In the genomic region with DNA sequence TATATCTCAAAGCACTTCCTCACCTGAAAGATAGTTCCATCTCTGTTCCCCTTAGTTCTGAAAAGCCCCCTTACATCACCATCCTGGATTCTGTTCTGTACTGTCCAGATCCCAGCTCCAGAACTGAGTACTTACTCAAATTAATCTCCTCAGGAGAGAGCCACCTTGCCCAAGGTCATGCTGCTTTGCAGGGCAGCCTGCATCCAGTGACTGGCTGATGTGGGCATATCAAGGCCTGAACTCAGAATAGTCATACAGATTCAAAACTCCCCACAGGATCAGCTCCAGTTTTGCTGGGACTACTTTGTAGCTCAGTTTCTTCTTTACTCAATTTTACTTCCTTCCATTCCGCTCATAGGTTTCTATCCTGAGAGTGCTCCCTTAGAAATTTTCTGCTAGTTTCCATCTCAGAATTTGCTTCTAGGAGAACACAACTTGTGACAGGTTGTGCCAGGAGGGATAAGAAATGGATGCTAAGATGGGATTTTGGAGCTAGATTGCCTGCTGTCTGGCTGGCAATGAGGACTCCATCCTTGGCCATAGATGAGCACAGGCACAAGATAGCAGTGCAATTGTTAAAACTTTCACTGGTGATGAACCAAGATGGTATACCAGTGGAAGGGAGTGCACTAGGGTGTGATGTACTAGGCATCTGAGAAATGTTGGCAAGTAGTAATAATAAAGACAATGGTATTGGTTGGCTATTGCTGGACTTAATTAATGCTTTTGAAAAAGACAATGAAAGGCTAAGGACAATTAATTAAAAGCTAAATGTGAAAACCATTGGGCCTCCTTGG, we compare ENCODE assay signal across 2 cellular contexts.
A peak's percentile ranks its signal among the peaks of the same experiment; 100 is the strongest.
TF ChIP-seq lines count a peak whose summit lies in the region.

No MANE protein-coding gene starts in this region.

TF ChIP-seq in GM12891, 5 proteins besides CTCF, POLR2A, EP300 and RAD21:
- peak; percentile 68 for TF ChIP-seq POLR2AphosphoS5 (IDR thresholded peaks at IDR 0.05; ENCODE audit: low read depth, low read length)
- TF ChIP-seq POU2F2 (IDR thresholded peaks at IDR 0.05; ENCODE audit: low read depth, low read length) = no peak
- TF ChIP-seq TAF1 (IDR thresholded peaks at IDR 0.05; ENCODE audit: low read depth, low read length) = no peak

TF ChIP-seq in GM12878, 131 proteins besides CTCF, POLR2A, EP300 and RAD21:
- TF ChIP-seq ASH2L (IDR thresholded peaks at IDR 0.05; ENCODE audit: borderline replicate concordance, low read depth) (no peak), PML (IDR thresholded peaks at IDR 0.05; ENCODE audit: low read length) (peak; percentile 47), ZNF384 (IDR thresholded peaks at IDR 0.05; ENCODE audit: borderline replicate concordance, low read depth, low read length) (no peak), FOXM1 (IDR thresholded peaks at IDR 0.05; ENCODE audit: low read depth, low read length) (no peak), RB1 (IDR thresholded peaks at IDR 0.05; ENCODE audit: borderline replicate concordance) (no peak), FOXK2 (IDR thresholded peaks at IDR 0.05) (no peak), POLR2AphosphoS5 (IDR thresholded peaks at IDR 0.05; ENCODE audit: low read length) (peak; percentile 91), ZSCAN29 (IDR thresholded peaks at IDR 0.05) (no peak), IKZF2 (IDR thresholded peaks at IDR 0.05) (no peak), ZNF24 (IDR thresholded peaks at IDR 0.05) (no peak), MEF2B (IDR thresholded peaks at IDR 0.05; ENCODE audit: partially characterized antibody, poor library complexity, severe bottlenecking) (no peak), POLR2AphosphoS2 (IDR thresholded peaks at IDR 0.05; ENCODE audit: low read depth, low read length) (no peak; the same call in 1 of the 2 replicates), SMC3 (IDR thresholded peaks at IDR 0.05; ENCODE audit: borderline replicate concordance, low read length) (peak; percentile 9; the same call in 1 of the 2 replicates), PAX8 (IDR thresholded peaks at IDR 0.05) (no peak), MTA3 (IDR thresholded peaks at IDR 0.05; ENCODE audit: borderline replicate concordance, low read length) (no peak), ZZZ3 (IDR thresholded peaks at IDR 0.05; ENCODE audit: control insufficient read depth, insufficient read length, low read depth) (no peak), ETV6 (conservative IDR thresholded peaks at IDR 0.05 in 1 of 2, IDR thresholded peaks at IDR 0.05 in 1 of 2; ENCODE audit: borderline replicate concordance in 1 of 2, low read depth in 1 of 2) (no peak), ZBED1 (IDR thresholded peaks at IDR 0.05; ENCODE audit: borderline replicate concordance) (peak; percentile 67; the same call in 1 of the 2 replicates), WRNIP1 (IDR thresholded peaks at IDR 0.05; ENCODE audit: borderline replicate concordance, low read depth, low read length) (no peak), CREB1 (IDR thresholded peaks at IDR 0.05; ENCODE audit: low read depth) (no peak), SIX5 (IDR thresholded peaks at IDR 0.05; ENCODE audit: low read depth, low read length, severe bottlenecking) (no peak), HDAC6 (IDR thresholded peaks at IDR 0.05; ENCODE audit: unreplicated experiment) (peak; percentile 19), YBX1 (IDR thresholded peaks at IDR 0.05) (no peak), NR2C1 (IDR thresholded peaks at IDR 0.05) (no peak), POU2F2 (IDR thresholded peaks at IDR 0.05; ENCODE audit: borderline replicate concordance, low read depth, low read length) (0 out of 3 replicates have a peak, but pooled peaks have one; percentile 8), EGR1 (IDR thresholded peaks at IDR 0.05; ENCODE audit: borderline replicate concordance in 1 of 2, low read depth in 2 of 2, low read length in 2 of 2) (no peak), ESRRA (IDR thresholded peaks at IDR 0.05; ENCODE audit: low read length) (no peak), RAD51 (IDR thresholded peaks at IDR 0.05) (no peak), CHD2 (IDR thresholded peaks at IDR 0.05; ENCODE audit: borderline replicate concordance, low read depth, low read length) (0 out of 2 replicates have a peak, but pooled peaks have one; percentile 28)
- TF ChIP-seq, protein P1, sequence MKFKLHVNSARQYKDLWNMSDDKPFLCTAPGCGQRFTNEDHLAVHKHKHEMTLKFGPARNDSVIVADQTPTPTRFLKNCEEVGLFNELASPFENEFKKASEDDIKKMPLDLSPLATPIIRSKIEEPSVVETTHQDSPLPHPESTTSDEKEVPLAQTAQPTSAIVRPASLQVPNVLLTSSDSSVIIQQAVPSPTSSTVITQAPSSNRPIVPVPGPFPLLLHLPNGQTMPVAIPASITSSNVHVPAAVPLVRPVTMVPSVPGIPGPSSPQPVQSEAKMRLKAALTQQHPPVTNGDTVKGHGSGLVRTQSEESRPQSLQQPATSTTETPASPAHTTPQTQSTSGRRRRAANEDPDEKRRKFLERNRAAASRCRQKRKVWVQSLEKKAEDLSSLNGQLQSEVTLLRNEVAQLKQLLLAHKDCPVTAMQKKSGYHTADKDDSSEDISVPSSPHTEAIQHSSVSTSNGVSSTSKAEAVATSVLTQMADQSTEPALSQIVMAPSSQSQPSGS (IDR thresholded peaks at IDR 0.05; ENCODE audit: low read length) = 0 out of 2 replicates have a peak, but pooled peaks have one; percentile 20
- TF ChIP-seq, protein P2, sequence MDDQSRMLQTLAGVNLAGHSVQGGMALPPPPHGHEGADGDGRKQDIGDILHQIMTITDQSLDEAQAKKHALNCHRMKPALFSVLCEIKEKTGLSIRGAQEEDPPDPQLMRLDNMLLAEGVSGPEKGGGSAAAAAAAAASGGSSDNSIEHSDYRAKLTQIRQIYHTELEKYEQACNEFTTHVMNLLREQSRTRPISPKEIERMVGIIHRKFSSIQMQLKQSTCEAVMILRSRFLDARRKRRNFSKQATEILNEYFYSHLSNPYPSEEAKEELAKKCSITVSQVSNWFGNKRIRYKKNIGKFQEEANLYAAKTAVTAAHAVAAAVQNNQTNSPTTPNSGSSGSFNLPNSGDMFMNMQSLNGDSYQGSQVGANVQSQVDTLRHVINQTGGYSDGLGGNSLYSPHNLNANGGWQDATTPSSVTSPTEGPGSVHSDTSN (IDR thresholded peaks at IDR 0.05; ENCODE audit: insufficient replicate concordance, low read depth, low read length) = no peak
- TF ChIP-seq, protein P3, sequence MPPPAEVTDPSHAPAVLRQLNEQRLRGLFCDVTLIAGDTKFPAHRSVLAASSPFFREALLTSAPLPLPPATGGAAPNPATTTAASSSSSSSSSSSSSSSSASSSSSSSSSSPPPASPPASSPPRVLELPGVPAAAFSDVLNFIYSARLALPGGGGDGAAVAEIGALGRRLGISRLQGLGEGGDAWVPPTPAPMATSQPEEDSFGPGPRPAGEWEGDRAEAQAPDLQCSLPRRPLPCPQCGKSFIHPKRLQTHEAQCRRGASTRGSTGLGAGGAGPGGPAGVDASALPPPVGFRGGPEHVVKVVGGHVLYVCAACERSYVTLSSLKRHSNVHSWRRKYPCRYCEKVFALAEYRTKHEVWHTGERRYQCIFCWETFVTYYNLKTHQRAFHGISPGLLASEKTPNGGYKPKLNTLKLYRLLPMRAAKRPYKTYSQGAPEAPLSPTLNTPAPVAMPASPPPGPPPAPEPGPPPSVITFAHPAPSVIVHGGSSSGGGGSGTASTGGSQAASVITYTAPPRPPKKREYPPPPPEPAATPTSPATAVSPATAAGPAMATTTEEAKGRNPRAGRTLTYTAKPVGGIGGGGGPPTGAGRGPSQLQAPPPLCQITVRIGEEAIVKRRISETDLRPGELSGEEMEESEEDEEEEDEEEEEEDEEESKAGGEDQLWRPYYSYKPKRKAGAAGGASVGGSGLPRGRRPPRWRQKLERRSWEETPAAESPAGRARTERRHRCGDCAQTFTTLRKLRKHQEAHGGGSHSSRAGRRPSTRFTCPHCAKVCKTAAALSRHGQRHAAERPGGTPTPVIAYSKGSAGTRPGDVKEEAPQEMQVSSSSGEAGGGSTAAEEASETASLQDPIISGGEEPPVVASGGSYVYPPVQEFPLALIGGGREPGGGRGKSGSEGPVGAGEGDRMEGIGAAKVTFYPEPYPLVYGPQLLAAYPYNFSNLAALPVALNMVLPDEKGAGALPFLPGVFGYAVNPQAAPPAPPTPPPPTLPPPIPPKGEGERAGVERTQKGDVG (CRISPR knock-in tag; IDR thresholded peaks at IDR 0.05) = peak; percentile 11; the same call in 1 of the 2 replicates
- TF ChIP-seq, protein P4, sequence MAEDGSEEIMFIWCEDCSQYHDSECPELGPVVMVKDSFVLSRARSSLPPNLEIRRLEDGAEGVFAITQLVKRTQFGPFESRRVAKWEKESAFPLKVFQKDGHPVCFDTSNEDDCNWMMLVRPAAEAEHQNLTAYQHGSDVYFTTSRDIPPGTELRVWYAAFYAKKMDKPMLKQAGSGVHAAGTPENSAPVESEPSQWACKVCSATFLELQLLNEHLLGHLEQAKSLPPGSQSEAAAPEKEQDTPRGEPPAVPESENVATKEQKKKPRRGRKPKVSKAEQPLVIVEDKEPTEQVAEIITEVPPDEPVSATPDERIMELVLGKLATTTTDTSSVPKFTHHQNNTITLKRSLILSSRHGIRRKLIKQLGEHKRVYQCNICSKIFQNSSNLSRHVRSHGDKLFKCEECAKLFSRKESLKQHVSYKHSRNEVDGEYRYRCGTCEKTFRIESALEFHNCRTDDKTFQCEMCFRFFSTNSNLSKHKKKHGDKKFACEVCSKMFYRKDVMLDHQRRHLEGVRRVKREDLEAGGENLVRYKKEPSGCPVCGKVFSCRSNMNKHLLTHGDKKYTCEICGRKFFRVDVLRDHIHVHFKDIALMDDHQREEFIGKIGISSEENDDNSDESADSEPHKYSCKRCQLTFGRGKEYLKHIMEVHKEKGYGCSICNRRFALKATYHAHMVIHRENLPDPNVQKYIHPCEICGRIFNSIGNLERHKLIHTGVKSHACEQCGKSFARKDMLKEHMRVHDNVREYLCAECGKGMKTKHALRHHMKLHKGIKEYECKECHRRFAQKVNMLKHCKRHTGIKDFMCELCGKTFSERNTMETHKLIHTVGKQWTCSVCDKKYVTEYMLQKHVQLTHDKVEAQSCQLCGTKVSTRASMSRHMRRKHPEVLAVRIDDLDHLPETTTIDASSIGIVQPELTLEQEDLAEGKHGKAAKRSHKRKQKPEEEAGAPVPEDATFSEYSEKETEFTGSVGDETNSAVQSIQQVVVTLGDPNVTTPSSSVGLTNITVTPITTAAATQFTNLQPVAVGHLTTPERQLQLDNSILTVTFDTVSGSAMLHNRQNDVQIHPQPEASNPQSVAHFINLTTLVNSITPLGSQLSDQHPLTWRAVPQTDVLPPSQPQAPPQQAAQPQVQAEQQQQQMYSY (CRISPR knock-in tag; IDR thresholded peaks at IDR 0.05) = peak; percentile 11; the same call in 1 of the 2 replicates
